In genomic region chr20:46217583-46217982, GRCh38 we compare ENCODE assay signal across 1 cellular context.
TF ChIP-seq lines count a peak whose summit lies in the region.

No MANE protein-coding gene starts in this region.

TF ChIP-seq in HepG2, 621 proteins besides CTCF, POLR2A, EP300 and RAD21 (continued from another document):
- TF ChIP-seq HNRNPL (IDR thresholded peaks at IDR 0.05; ENCODE audit: low read depth, low read length) (no peak), NONO (IDR thresholded peaks at IDR 0.05) (peak; percentile 47; the same call in 1 of the 2 replicates), NONO (CRISPR knock-in tag; conservative IDR thresholded peaks at IDR 0.05) (no peak), ZNF713 (CRISPR knock-in tag; IDR thresholded peaks at IDR 0.05) (no peak), TBP (CRISPR knock-in tag; IDR thresholded peaks at IDR 0.05) (no peak), ZMAT3 (CRISPR knock-in tag; conservative IDR thresholded peaks at IDR 0.05) (no peak), FIP1L1 (IDR thresholded peaks at IDR 0.05; ENCODE audit: borderline replicate concordance, insufficient read depth, low read depth, low read length) (no peak), MAX (IDR thresholded peaks at IDR 0.05) (no peak), PLRG1 (conservative IDR thresholded peaks at IDR 0.05) (peak; percentile 92; the same call in 1 of the 2 replicates), ZNF841 (CRISPR knock-in tag; IDR thresholded peaks at IDR 0.05; ENCODE audit: borderline replicate concordance) (no peak), HDAC6 (IDR thresholded peaks at IDR 0.05; ENCODE audit: low read depth, low read length) (no peak), ARNT (IDR thresholded peaks at IDR 0.05) (peak; percentile 70; the same call in 1 of the 2 replicates), TGIF2 (CRISPR knock-in tag; IDR thresholded peaks at IDR 0.05) (no peak)
TF ChIP-seq in HepG2: peak in this region for 8.
